Comparison of ENCODE assay signal across 17 cellular contexts in genomic region chr17:17941015-17941414, GRCh38. TPM values are rescaled to one million over a fixed set of nuclear protein-coding genes. Genes with fewer than 3 reads are reported as not detected.
DNase-seq lines count a peak whose midpoint lies in the region; TF ChIP-seq lines count a peak whose summit lies in the region.
"Had no signal": no experiment of that assay in that cellular context is flagged by ENCODE, and none has a peak within 500 bp of the region (broad histone marks: within the 10 kb centered on the region; RNA-seq: fewer than 3 reads in every experiment).

No MANE protein-coding gene starts in this region.

- H3K9ac ChIP-seq in mesenchymal stem cell (ENCODE audit: low read length) = no peak overlapping the region

- H3K36me3 ChIP-seq in adrenal gland (replicated peaks in 1 of 2) (no peaks in the 10 kb centered on the region), mesenchymal stem cell (ENCODE audit: control insufficient read depth in 1 of 2, insufficient read depth in 2 of 2, low read depth in 1 of 2, low read length in 2 of 2) (no peaks in the 10 kb centered on the region), thyroid gland (no peaks in the 10 kb centered on the region), OCI-LY7 (ENCODE audit: insufficient read depth, low read length) (no peaks in the 10 kb centered on the region), WERI-Rb-1 (no peaks in the 10 kb centered on the region)

- no peak overlapping the region for H2AFZ ChIP-seq in mesenchymal stem cell (ENCODE audit: low read depth, low read length)
- H2AFZ ChIP-seq in OCI-LY7 (ENCODE audit: low read length) = no peak overlapping the region

- WGBS in adrenal gland, 4 donors = 48 to 65% (median 61%) methylated on average over 5 of the region's 5 CpGs
- WGBS in mesenchymal stem cell = 50% methylated on average over 4 of the region's 5 CpGs
- WGBS in thyroid gland, 2 donors = 30 to 40% methylated on average over 5 of the region's 5 CpGs

- TF ChIP-seq CTCF in HFFc6 (IDR thresholded peaks at IDR 0.05) (no peak), adrenal gland (IDR thresholded peaks at IDR 0.05) (no peak), thyroid gland (IDR thresholded peaks at IDR 0.05) (no peak), OCI-LY7 (conservative IDR thresholded peaks at IDR 0.05; ENCODE audit: low read length) (no peak), WERI-Rb-1 (IDR thresholded peaks at IDR 0.05; ENCODE audit: low read depth, low read length) (no peak)

- DNase-seq in HFFc6 = no peak
- DNase-seq in adrenal gland = no peak
- DNase-seq in mesenchymal stem cell = no peak
- DNase-seq in thyroid gland = no peak
- no peak for DNase-seq in OCI-LY7 (ENCODE audit: low spot score)
- DNase-seq in NCI-H1105 treated with DMSO at 0.1 percent for 48 hours (lab: John Stamatoyannopoulos, UW) = no peak
- DNase-seq in activated CD8-positive, alpha-beta memory T cell treated with anti-CD3 and anti-CD28 coated beads for 24 hours = no peak
- no peak for DNase-seq in WERI-Rb-1
- DNase-seq: activated CD4-positive, alpha-beta T cell treated with anti-CD3 and anti-CD28 coated beads, Interleukin-2, amount 10 ng/mL, durations not matched to agents 24 days and 14 days; activated naive CD4-positive, alpha-beta T cell treated with anti-CD3 and anti-CD28 coated beads for 36 hours; AML-193; NCI-H187; NCI-H510A treated with DMSO at 0.1 percent for 48 hours; small intestine had no signal

- no peaks in the 10 kb centered on the region for H3K79me2 ChIP-seq in OCI-LY7 (ENCODE audit: insufficient read depth, low read depth, low read length)

- H3K4me1 Mint-ChIP-seq in HFFc6 (ENCODE audit: low read depth) = peaks cover 100% of the 10 kb centered on the region

- no peaks in the 10 kb centered on the region for H3K27me3 ChIP-seq in adrenal gland
- no peaks in the 10 kb centered on the region for H3K27me3 ChIP-seq in mesenchymal stem cell (ENCODE audit: control insufficient read depth in 1 of 2, insufficient read depth in 1 of 2, low read length in 2 of 2)
- no peaks in the 10 kb centered on the region for H3K27me3 ChIP-seq in thyroid gland
- H3K27me3 ChIP-seq in WERI-Rb-1 (ENCODE audit: insufficient read depth, low read depth, severe bottlenecking) = no peaks in the 10 kb centered on the region

- H2BK120ac ChIP-seq in mesenchymal stem cell (ENCODE audit: low read depth, low read length) = no peak overlapping the region

- H3K14ac ChIP-seq in mesenchymal stem cell (ENCODE audit: low read length in 2 of 2) = no peak overlapping the region

- 0 out of 2 replicates have a peak, but pooled peaks cover under 1% of the 10 kb centered on the region for H3K36me3 Mint-ChIP-seq in HFFc6 (ENCODE audit: low read depth)
- H3K36me3 Mint-ChIP-seq: stimulated activated effector memory CD8-positive, alpha-beta T cell treated with anti-CD3 and anti-CD28 coated beads, Interleukin-12 subunit alpha, Interleukin-12 subunit beta, amount 100 ng/mL, for 72 hours had no signal

- TF ChIP-seq POLR2A in adrenal gland (IDR thresholded peaks at IDR 0.05) (no peak), thyroid gland (IDR thresholded peaks at IDR 0.05) (no peak)

- H3K79me1 ChIP-seq in mesenchymal stem cell (replicated peaks; ENCODE audit: low read length, poor library complexity, severe bottlenecking) = peaks cover 27% of the 10 kb centered on the region

- H3K27me3 Mint-ChIP-seq in HFFc6 (ENCODE audit: insufficient read depth) = no peaks in the 10 kb centered on the region; the same call in none of the 2 replicates
- H3K27me3 Mint-ChIP-seq: activated CD4-positive, alpha-beta T cell treated with anti-CD3 and anti-CD28 coated beads, Interleukin-2, amount 10 ng/mL, durations not matched to agents 24 days and 14 days had no signal

- H2BK15ac ChIP-seq in mesenchymal stem cell (ENCODE audit: low read depth, poor library complexity, severe bottlenecking) = no peak overlapping the region

- H2AK5ac ChIP-seq in mesenchymal stem cell (ENCODE audit: low read length, severe bottlenecking) = peak overlapping the region; percentile 81

- H3K9me3 Mint-ChIP-seq in HFFc6 = no peaks in the 10 kb centered on the region
- H3K9me3 Mint-ChIP-seq: activated CD4-positive, alpha-beta T cell treated with anti-CD3 and anti-CD28 coated beads, Interleukin-2, amount 10 ng/mL, durations not matched to agents 24 days and 14 days; activated naive CD4-positive, alpha-beta T cell treated with anti-CD3 and anti-CD28 coated beads for 36 hours; stimulated activated effector memory CD8-positive, alpha-beta T cell treated with anti-CD3 and anti-CD28 coated beads, Interleukin-12 subunit alpha, Interleukin-12 subunit beta, amount 100 ng/mL, for 72 hours had no signal

- H3K4me3 Mint-ChIP-seq in HFFc6 = peak overlapping the region; percentile 43; the same call in 1 of the 2 replicates
- H3K4me3 Mint-ChIP-seq: activated CD4-positive, alpha-beta T cell treated with anti-CD3 and anti-CD28 coated beads, Interleukin-2, amount 10 ng/mL, durations not matched to agents 24 days and 14 days; activated naive CD4-positive, alpha-beta T cell treated with anti-CD3 and anti-CD28 coated beads for 36 hours; stimulated activated effector memory CD8-positive, alpha-beta T cell treated with anti-CD3 and anti-CD28 coated beads, Interleukin-12 subunit alpha, Interleukin-12 subunit beta, amount 100 ng/mL, for 72 hours had no signal

- POLR2A ChIA-PET in OCI-LY7 (lab: Charles Lee) = no interaction called here

- peak overlapping the region in 4 of 5 donors; percentile 29 to 81 (median 62) for H3K27ac ChIP-seq in adrenal gland
- peak overlapping the region; percentile 69 for H3K27ac ChIP-seq in mesenchymal stem cell (ENCODE audit: low read length, poor library complexity, severe bottlenecking)
- H3K27ac ChIP-seq in thyroid gland = peak overlapping the region; percentile 72 to 77 (median 73)
- no peak overlapping the region for H3K27ac ChIP-seq in OCI-LY7 (ENCODE audit: low read depth, low read length, poor library complexity, severe bottlenecking)
- H3K27ac ChIP-seq in WERI-Rb-1 = no peak overlapping the region

- peak overlapping the region in 1 of 2 experiments; percentile 4 for H3K4ac ChIP-seq in mesenchymal stem cell (ENCODE audit: low read depth in 1 of 2, low read length in 2 of 2)

- H3K18ac ChIP-seq in mesenchymal stem cell (ENCODE audit: low read depth in 1 of 2, low read length in 2 of 2) = no peak overlapping the region

- BruUV-seq in OCI-LY7 (replicated peaks; lab: Mats Ljungman, UMichigan) = no TSS peak

- no peak overlapping the region for H4K8ac ChIP-seq in mesenchymal stem cell (ENCODE audit: low read length)

- H3K4me2 ChIP-seq in mesenchymal stem cell (ENCODE audit: low read length, poor library complexity, severe bottlenecking) (no peak overlapping the region), OCI-LY7 (ENCODE audit: low read length) (no peak overlapping the region)

- H3K9me2 ChIP-seq in OCI-LY7 (ENCODE audit: insufficient read depth, low read length) = no peaks in the 10 kb centered on the region

- CTCF ChIA-PET in OCI-LY7 (lab: Charles Lee; ENCODE audit: unreplicated experiment) = no interaction called here

- H3K9me3 ChIP-seq in adrenal gland (replicated peaks in 1 of 3) (no peaks in the 10 kb centered on the region), mesenchymal stem cell (ENCODE audit: control insufficient read depth, low read length) (no peaks in the 10 kb centered on the region), thyroid gland (no peaks in the 10 kb centered on the region), OCI-LY7 (ENCODE audit: low read length) (no peaks in the 10 kb centered on the region), WERI-Rb-1 (ENCODE audit: severe bottlenecking) (no peaks in the 10 kb centered on the region)

- H2BK5ac ChIP-seq in mesenchymal stem cell (ENCODE audit: low read depth, low read length, poor library complexity, severe bottlenecking) = no peak overlapping the region

- intact Hi-C loops in adrenal gland (cut with DNase I) = no loop called here
- intact Hi-C loops in thyroid gland (cut with DNase I) = no loop called here
- intact Hi-C loops in OCI-LY7 (cut with micrococcal nuclease; ENCODE audit: unreplicated experiment) = no loop called here

- H3K27ac Mint-ChIP-seq in HFFc6 = peak overlapping the region; percentile 76
- H3K27ac Mint-ChIP-seq: activated CD4-positive, alpha-beta T cell treated with anti-CD3 and anti-CD28 coated beads, Interleukin-2, amount 10 ng/mL, durations not matched to agents 24 days and 14 days; activated naive CD4-positive, alpha-beta T cell treated with anti-CD3 and anti-CD28 coated beads for 36 hours; stimulated activated effector memory CD8-positive, alpha-beta T cell treated with anti-CD3 and anti-CD28 coated beads, Interleukin-12 subunit alpha, Interleukin-12 subunit beta, amount 100 ng/mL, for 72 hours had no signal

- no peak overlapping the region for H3K23ac ChIP-seq in mesenchymal stem cell (ENCODE audit: low read length in 2 of 2)

- H3K4me3 ChIP-seq in adrenal gland (no peak overlapping the region), mesenchymal stem cell (ENCODE audit: insufficient read depth in 1 of 2, low read depth in 1 of 2, low read length in 2 of 2) (no peak overlapping the region), thyroid gland (replicated peaks in 1 of 3) (no peak overlapping the region), OCI-LY7 (ENCODE audit: low read depth, low read length, poor library complexity, severe bottlenecking) (no peak overlapping the region), WERI-Rb-1 (ENCODE audit: low read depth, low read length) (no peak overlapping the region)
- H3K4me3 ChIP-seq: GM12878 had no signal

- H4K20me1 ChIP-seq in OCI-LY7 (ENCODE audit: insufficient read depth, low read length) = no peaks in the 10 kb centered on the region

- H3K4me1 ChIP-seq in adrenal gland (replicated peaks in 1 of 2) (peaks cover 46 to 93% of the 10 kb centered on the region in 2 donors), mesenchymal stem cell (ENCODE audit: control insufficient read depth, insufficient read depth, low read depth, low read length) (peaks cover 33% of the 10 kb centered on the region), thyroid gland (peaks cover 66 to 80% of the 10 kb centered on the region in 2 donors), OCI-LY7 (ENCODE audit: insufficient read depth, low read length, poor library complexity, severe bottlenecking) (peaks cover 8% of the 10 kb centered on the region)

- H4K91ac ChIP-seq in mesenchymal stem cell (ENCODE audit: low read length) = no peak overlapping the region

- no peak overlapping the region for H2BK12ac ChIP-seq in mesenchymal stem cell (ENCODE audit: low read length in 2 of 2)

RNA-seq across cellular contexts. Expression of gene TOM1L2, which starts 31.2 kb away (rescaled TPM):
- total RNA-seq in HFFc6 (2021; fragmentation: NEBNext Ultra II Directional; extraction: Animal tissue kit (Norgen Biotek cat#: 25700)) = 100 to 1,000 TPM in 4 of 6 experiments, 10 to 100 TPM in 2; 92.1 to 144 (median 101) TPM
- total RNA-seq in adrenal gland = 100 to 1,000 TPM in 1 of 8 donors, 10 to 100 TPM in 7; 51.1 to 437 (median 77.9) TPM
- polyA plus RNA-seq in adrenal gland = 10 to 100 TPM; 41.6 to 64.8 (median 46.5) TPM
- polyA plus RNA-seq in mesenchymal stem cell (2013, experiment 1 of 2) = 40.1 TPM
- polyA plus RNA-seq in mesenchymal stem cell (2013, experiment 2 of 2) = 35.1 TPM
- 100 to 1,000 TPM; 138 to 881 (median 257) TPM for total RNA-seq in thyroid gland
- 4.9 and 5.4 TPM in 2 replicates for total RNA-seq in OCI-LY7 (2014; rRNA removed; shearing (Covaris generic))
- 14.3 and 16.4 TPM in 2 replicates for total RNA-seq in OCI-LY7 (2022)

RNA-seq across cellular contexts. Expression of gene DRC3, which starts 31.6 kb away (rescaled TPM):
- total RNA-seq in HFFc6 (2021; fragmentation: NEBNext Ultra II Directional; extraction: Animal tissue kit (Norgen Biotek cat#: 25700)) = under 1 TPM; 0.37 to 0.73 (median 0.61) TPM
- total RNA-seq in adrenal gland (1 to 10 TPM in 7 of 8 donors, under 1 TPM in 1; 0.17 to 9.1 (median 3.4) TPM), thyroid gland (10 to 100 TPM; 18.5 to 28.7 (median 23.4) TPM), OCI-LY7 (2022) (0.19 and 0.50 TPM in 2 replicates)
- polyA plus RNA-seq in adrenal gland = 10 to 100 TPM in 1 of 3 donors, 1 to 10 TPM in 2; 3.2 to 21.3 (median 7.9) TPM
- polyA plus RNA-seq in mesenchymal stem cell (2013, experiment 1 of 2) = 0.23 TPM
- 0.25 TPM for polyA plus RNA-seq in mesenchymal stem cell (2013, experiment 2 of 2)
- not detected in 2 replicates for total RNA-seq in OCI-LY7 (2014; rRNA removed; shearing (Covaris generic))
- total RNA-seq: H1 had no signal

Comparison
In these comparisons a context has a peak if more than half of its experiments do, and no peak if none do; other contexts are left out.
1. H3K27ac ChIP-seq: peak in adrenal gland (4 of 5), mesenchymal stem cell (single experiment) and thyroid gland (3 of 3); none in OCI-LY7 (single experiment) and WERI-Rb-1 (single experiment).